1 cellular context compared by ENCODE assay signal in the genomic region with DNA sequence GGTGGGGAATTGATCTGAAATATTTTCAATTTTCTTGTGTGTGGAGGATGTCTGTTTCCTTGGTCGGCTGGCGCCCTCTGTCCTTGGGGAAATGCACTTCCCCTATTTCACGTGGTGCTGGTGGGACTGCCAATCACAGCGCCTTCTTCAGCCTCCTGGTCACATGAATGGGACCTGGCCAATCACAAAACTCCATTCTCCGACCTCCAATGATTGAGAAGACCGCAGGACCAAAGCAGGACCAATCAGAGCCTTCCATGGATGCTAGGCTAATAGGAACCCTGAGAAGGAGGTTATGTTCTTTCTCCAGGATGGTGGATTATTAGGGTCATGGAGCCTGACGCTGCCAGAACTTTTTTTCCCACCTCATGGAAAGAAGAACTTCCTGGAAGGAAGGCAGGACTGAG.
TF ChIP-seq lines count a peak whose summit lies in the region.

No MANE protein-coding gene starts in this region.

TF ChIP-seq in K562, 482 proteins besides CTCF, POLR2A, EP300 and RAD21 (continued from another document):
- TF ChIP-seq, protein P1, sequence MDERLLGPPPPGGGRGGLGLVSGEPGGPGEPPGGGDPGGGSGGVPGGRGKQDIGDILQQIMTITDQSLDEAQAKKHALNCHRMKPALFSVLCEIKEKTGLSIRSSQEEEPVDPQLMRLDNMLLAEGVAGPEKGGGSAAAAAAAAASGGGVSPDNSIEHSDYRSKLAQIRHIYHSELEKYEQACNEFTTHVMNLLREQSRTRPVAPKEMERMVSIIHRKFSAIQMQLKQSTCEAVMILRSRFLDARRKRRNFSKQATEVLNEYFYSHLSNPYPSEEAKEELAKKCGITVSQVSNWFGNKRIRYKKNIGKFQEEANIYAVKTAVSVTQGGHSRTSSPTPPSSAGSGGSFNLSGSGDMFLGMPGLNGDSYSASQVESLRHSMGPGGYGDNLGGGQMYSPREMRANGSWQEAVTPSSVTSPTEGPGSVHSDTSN (CRISPR knock-in tag; IDR thresholded peaks at IDR 0.05; ENCODE audit: low read depth), result 0 out of 2 replicates have a peak, but pooled peaks have one; percentile 17
- TF ChIP-seq, protein P1 (tag; conservative IDR thresholded peaks at IDR 0.05; ENCODE audit: low read depth), result peak; percentile 61
- TF ChIP-seq RCOR1 (IDR thresholded peaks at IDR 0.05; ENCODE audit: borderline replicate concordance in 1 of 2, low read depth in 2 of 2, low read length in 2 of 2), result peak in 1 of 2 experiments; percentile 30; a peak in 1 of 4 replicates
- TF ChIP-seq, protein P2, sequence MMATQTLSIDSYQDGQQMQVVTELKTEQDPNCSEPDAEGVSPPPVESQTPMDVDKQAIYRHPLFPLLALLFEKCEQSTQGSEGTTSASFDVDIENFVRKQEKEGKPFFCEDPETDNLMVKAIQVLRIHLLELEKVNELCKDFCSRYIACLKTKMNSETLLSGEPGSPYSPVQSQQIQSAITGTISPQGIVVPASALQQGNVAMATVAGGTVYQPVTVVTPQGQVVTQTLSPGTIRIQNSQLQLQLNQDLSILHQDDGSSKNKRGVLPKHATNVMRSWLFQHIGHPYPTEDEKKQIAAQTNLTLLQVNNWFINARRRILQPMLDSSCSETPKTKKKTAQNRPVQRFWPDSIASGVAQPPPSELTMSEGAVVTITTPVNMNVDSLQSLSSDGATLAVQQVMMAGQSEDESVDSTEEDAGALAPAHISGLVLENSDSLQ (IDR thresholded peaks at IDR 0.05), result peak; percentile 94
- no peak for TF ChIP-seq TAF1 (IDR thresholded peaks at IDR 0.05; ENCODE audit: control insufficient read depth, extremely low read depth, insufficient read depth, low read length, severe bottlenecking)
- TF ChIP-seq SETDB1 (IDR thresholded peaks at IDR 0.05; ENCODE audit: low read length), result no peak
- peak; percentile 24; the same call in 1 of the 2 replicates for TF ChIP-seq STAG1 (CRISPR knock-in tag; IDR thresholded peaks at IDR 0.05; ENCODE audit: borderline replicate concordance)
- TF ChIP-seq RAD51 (IDR thresholded peaks at IDR 0.05; ENCODE audit: borderline replicate concordance, low read depth), result peak; percentile 75
- TF ChIP-seq MEIS2 (IDR thresholded peaks at IDR 0.05; ENCODE audit: partially characterized antibody), result peak; percentile 5
- peak; percentile 31; the same call in 1 of the 2 replicates for TF ChIP-seq MYC (IDR thresholded peaks at IDR 0.05; ENCODE audit: low read depth, low read length)
- TF ChIP-seq MYC (CRISPR knock-in tag; IDR thresholded peaks at IDR 0.05; ENCODE audit: borderline replicate concordance, low read depth), result no peak
- TF ChIP-seq RBM25 (IDR thresholded peaks at IDR 0.05; ENCODE audit: low read depth, low read length, severe bottlenecking), result peak; percentile 10
- TF ChIP-seq NFYB (IDR thresholded peaks at IDR 0.05; ENCODE audit: extremely low read depth, insufficient read length), result peak; percentile 33
- TF ChIP-seq SUPT5H (IDR thresholded peaks at IDR 0.05), result no peak
- TF ChIP-seq ZNF644 (tag; IDR thresholded peaks at IDR 0.05; ENCODE audit: low read depth), result no peak
- 0 out of 2 replicates have a peak, but pooled peaks have one; percentile 53 for TF ChIP-seq CC2D1A (IDR thresholded peaks at IDR 0.05)
- TF ChIP-seq, protein P3, sequence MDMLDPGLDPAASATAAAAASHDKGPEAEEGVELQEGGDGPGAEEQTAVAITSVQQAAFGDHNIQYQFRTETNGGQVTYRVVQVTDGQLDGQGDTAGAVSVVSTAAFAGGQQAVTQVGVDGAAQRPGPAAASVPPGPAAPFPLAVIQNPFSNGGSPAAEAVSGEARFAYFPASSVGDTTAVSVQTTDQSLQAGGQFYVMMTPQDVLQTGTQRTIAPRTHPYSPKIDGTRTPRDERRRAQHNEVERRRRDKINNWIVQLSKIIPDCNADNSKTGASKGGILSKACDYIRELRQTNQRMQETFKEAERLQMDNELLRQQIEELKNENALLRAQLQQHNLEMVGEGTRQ (CRISPR knock-in tag; IDR thresholded peaks at IDR 0.05), result peak; percentile 76
- TF ChIP-seq, protein P4, sequence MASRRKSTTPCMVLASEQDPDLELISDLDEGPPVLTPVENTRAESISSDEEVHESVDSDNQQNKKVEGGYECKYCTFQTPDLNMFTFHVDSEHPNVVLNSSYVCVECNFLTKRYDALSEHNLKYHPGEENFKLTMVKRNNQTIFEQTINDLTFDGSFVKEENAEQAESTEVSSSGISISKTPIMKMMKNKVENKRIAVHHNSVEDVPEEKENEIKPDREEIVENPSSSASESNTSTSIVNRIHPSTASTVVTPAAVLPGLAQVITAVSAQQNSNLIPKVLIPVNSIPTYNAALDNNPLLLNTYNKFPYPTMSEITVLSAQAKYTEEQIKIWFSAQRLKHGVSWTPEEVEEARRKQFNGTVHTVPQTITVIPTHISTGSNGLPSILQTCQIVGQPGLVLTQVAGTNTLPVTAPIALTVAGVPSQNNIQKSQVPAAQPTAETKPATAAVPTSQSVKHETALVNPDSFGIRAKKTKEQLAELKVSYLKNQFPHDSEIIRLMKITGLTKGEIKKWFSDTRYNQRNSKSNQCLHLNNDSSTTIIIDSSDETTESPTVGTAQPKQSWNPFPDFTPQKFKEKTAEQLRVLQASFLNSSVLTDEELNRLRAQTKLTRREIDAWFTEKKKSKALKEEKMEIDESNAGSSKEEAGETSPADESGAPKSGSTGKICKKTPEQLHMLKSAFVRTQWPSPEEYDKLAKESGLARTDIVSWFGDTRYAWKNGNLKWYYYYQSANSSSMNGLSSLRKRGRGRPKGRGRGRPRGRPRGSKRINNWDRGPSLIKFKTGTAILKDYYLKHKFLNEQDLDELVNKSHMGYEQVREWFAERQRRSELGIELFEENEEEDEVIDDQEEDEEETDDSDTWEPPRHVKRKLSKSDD (conservative IDR thresholded peaks at IDR 0.05; ENCODE audit: low read length), result no peak
- TF ChIP-seq CBFA2T2 (conservative IDR thresholded peaks at IDR 0.05), result peak; percentile 27
- peak; percentile 56 for TF ChIP-seq SMC3 (conservative IDR thresholded peaks at IDR 0.05; ENCODE audit: insufficient read depth, low read depth, low read length)
- peak; percentile 93 for TF ChIP-seq SPI1 (IDR thresholded peaks at IDR 0.05; ENCODE audit: borderline replicate concordance, low read depth, low read length)
